Comparison of ENCODE assay signal across 1 cellular context in genomic region chr12:47835017-47835830, GRCh38.
TF ChIP-seq lines count a peak whose summit lies in the region.

No MANE protein-coding gene starts in this region.

TF ChIP-seq in IMR-90, 13 proteins besides CTCF, POLR2A, EP300 and RAD21 (continued from another document):
- TF ChIP-seq USF2 (IDR thresholded peaks at IDR 0.05; ENCODE audit: low read depth, low read length) = no peak
- TF ChIP-seq MAZ (IDR thresholded peaks at IDR 0.05; ENCODE audit: borderline replicate concordance, low read depth, low read length) = no peak
- TF ChIP-seq, protein P1, sequence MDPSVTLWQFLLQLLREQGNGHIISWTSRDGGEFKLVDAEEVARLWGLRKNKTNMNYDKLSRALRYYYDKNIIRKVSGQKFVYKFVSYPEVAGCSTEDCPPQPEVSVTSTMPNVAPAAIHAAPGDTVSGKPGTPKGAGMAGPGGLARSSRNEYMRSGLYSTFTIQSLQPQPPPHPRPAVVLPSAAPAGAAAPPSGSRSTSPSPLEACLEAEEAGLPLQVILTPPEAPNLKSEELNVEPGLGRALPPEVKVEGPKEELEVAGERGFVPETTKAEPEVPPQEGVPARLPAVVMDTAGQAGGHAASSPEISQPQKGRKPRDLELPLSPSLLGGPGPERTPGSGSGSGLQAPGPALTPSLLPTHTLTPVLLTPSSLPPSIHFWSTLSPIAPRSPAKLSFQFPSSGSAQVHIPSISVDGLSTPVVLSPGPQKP (IDR thresholded peaks at IDR 0.05; ENCODE audit: borderline replicate concordance, low read depth, low read length) = no peak
- TF ChIP-seq BHLHE40 (IDR thresholded peaks at IDR 0.05; ENCODE audit: low read depth, low read length) = no peak
- no peak for TF ChIP-seq SMC3 (IDR thresholded peaks at IDR 0.05; ENCODE audit: low read depth, low read length)
- no peak for TF ChIP-seq NFE2L2 (IDR thresholded peaks at IDR 0.05; ENCODE audit: low read depth, low read length)
- TF ChIP-seq MXI1 (IDR thresholded peaks at IDR 0.05; ENCODE audit: borderline replicate concordance, low read depth, low read length) = no peak
- TF ChIP-seq CHD1 (IDR thresholded peaks at IDR 0.05; ENCODE audit: low read depth, low read length) = no peak
- TF ChIP-seq CEBPB (IDR thresholded peaks at IDR 0.05; ENCODE audit: low read depth, low read length) = no peak
- no peak for TF ChIP-seq FOS (IDR thresholded peaks at IDR 0.05; ENCODE audit: low read depth, low read length)
